In the genomic region with DNA sequence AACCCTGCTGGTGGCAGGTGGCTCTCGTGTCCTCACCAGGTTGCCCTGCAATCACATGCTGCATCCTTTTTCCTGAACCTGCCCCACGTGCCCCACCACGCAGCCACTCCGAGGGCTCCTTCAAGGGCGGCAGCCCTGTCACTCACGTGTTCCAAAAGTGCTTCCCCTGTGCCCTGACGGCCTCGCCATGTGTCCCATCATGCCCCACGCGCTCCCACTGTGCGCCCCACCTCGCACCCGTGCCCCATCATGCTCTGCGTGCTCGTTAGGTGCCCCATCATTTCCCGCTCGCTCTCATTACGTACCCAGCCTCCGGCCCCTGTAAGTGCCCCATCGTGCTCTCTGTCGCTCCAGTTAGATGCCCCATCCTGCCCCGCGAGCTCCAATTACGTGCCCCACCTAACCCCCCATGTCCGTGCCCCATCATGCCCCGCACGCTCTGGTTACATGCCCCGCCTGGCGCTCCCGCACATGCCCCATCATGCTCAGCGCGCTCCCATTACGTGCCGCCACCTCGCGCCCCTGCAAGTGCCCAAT, we compare ENCODE assay signal across 10 cellular contexts. TPM values are rescaled to one million over a fixed set of nuclear protein-coding genes. Genes with fewer than 3 reads are reported as not detected.
DNase-seq lines count a peak whose midpoint lies in the region; ATAC-seq and TF ChIP-seq lines count a peak whose summit lies in the region.
"Not testable (repeated sequence)": the region's sequence is repeated elsewhere in the genome, so short reads cannot be mapped to it uniquely, and the experiment has no call there.
"Had no signal": no experiment of that assay in that cellular context is flagged by ENCODE, and none has a peak within 500 bp of the region (broad histone marks: within the 10 kb centered on the region; RNA-seq: fewer than 3 reads in every experiment).

A gene (minus strand): TSS at position 487 of the 537 bp plus-strand sequence. CDS start 3,309 bp downstream, outside the sequence.

- H3K36me3 ChIP-seq in lower lobe of right lung, result not testable (repeated sequence)

- not testable (repeated sequence) for TF ChIP-seq CTCF in lower lobe of right lung (IDR thresholded peaks at IDR 0.05); osteocyte (IDR thresholded peaks at IDR 0.05)

- H3K9me3 Mint-ChIP-seq in osteocyte (ENCODE audit: unreplicated experiment); stimulated activated naive CD8-positive, alpha-beta T cell treated with anti-CD3 and anti-CD28 coated beads, Interleukin-15, amount 100 ng/mL, for 72 hours: not testable (repeated sequence)

- H3K27ac Mint-ChIP-seq in T-helper 17 cell; osteocyte (ENCODE audit: unreplicated experiment); stimulated activated naive CD8-positive, alpha-beta T cell treated with anti-CD3 and anti-CD28 coated beads, Interleukin-15, amount 100 ng/mL, for 72 hours: not testable (repeated sequence)

- not testable (repeated sequence) for H3K36me3 Mint-ChIP-seq in T-helper 17 cell (ENCODE audit: low read depth); osteocyte (ENCODE audit: unreplicated experiment)

- H3K27ac ChIP-seq in lower lobe of right lung, result not testable (repeated sequence)

- H3K4me3 Mint-ChIP-seq in T-helper 17 cell; osteocyte (ENCODE audit: unreplicated experiment); stimulated activated naive CD8-positive, alpha-beta T cell treated with anti-CD3 and anti-CD28 coated beads, Interleukin-15, amount 100 ng/mL, for 72 hours: not testable (repeated sequence)

- ATAC-seq in T-helper 17 cell (peak; percentile 17), esophagus mucosa (peak; percentile 45), lower lobe of right lung (peak; percentile 9 to 46)
- peak; percentile 6 for ATAC-seq in stimulated activated naive CD8-positive, alpha-beta T cell treated with anti-CD3 and anti-CD28 coated beads, Interleukin-15, amount 100 ng/mL, for 72 hours

- DNase-seq in T-helper 17 cell, result not testable (repeated sequence)
- peak; percentile 38 for DNase-seq in activated CD8-positive, alpha-beta memory T cell treated with anti-CD3 and anti-CD28 coated beads, Interleukin-2, amount 50 U/mL, for 48 hours
- DNase-seq in lower lobe of right lung, result peak; percentile 22
- DNase-seq in osteocyte (ENCODE audit: extremely low spot score, unreplicated experiment), result peak; percentile 44
- peak in 1 of 2 donors; percentile 8 for DNase-seq in stimulated activated naive CD8-positive, alpha-beta T cell treated with anti-CD3 and anti-CD28 coated beads, Interleukin-15, amount 100 ng/mL, for 72 hours

- H3K4me1 Mint-ChIP-seq in T-helper 17 cell; osteocyte (ENCODE audit: unreplicated experiment); stimulated activated naive CD8-positive, alpha-beta T cell treated with anti-CD3 and anti-CD28 coated beads, Interleukin-15, amount 100 ng/mL, for 72 hours: not testable (repeated sequence)

- intact Hi-C loops in lower lobe of right lung (cut with DNase I), result not testable (repeated sequence)

- H3K9me3 ChIP-seq in T-helper 17 cell (ENCODE audit: control insufficient read depth, low read length, poor library complexity, severe bottlenecking); lower lobe of right lung: not testable (repeated sequence)

- not testable (repeated sequence) for H3K4me1 ChIP-seq in lower lobe of right lung

- not testable (repeated sequence) for H3K4me3 ChIP-seq in lower lobe of right lung

- not testable (repeated sequence) for H3K27me3 ChIP-seq in lower lobe of right lung (ENCODE audit: low read depth)

- not testable (repeated sequence) for H3K27me3 Mint-ChIP-seq in T-helper 17 cell; osteocyte (ENCODE audit: unreplicated experiment); stimulated activated naive CD8-positive, alpha-beta T cell treated with anti-CD3 and anti-CD28 coated beads, Interleukin-15, amount 100 ng/mL, for 72 hours

RNA-seq across cellular contexts. Expression of the gene that starts here (rescaled TPM):
- total RNA-seq in T-helper 17 cell (1 to 10 TPM; 1.1 to 3.1 TPM), esophagus mucosa (not detected), lower lobe of right lung (1.1 TPM), osteocyte (1.5 and 1.7 TPM in 2 replicates)
- total RNA-seq: A673, Daoy, GM23248, H4 had no signal

Comparison
In these comparisons a context has a peak if more than half of its experiments do, and no peak if none do; other contexts are left out.
1. Peak in ATAC-seq in esophagus mucosa; RNA of the gene not detected or under 1 TPM.